Comparison of ENCODE assay signal across 16 cellular contexts in the genomic region with DNA sequence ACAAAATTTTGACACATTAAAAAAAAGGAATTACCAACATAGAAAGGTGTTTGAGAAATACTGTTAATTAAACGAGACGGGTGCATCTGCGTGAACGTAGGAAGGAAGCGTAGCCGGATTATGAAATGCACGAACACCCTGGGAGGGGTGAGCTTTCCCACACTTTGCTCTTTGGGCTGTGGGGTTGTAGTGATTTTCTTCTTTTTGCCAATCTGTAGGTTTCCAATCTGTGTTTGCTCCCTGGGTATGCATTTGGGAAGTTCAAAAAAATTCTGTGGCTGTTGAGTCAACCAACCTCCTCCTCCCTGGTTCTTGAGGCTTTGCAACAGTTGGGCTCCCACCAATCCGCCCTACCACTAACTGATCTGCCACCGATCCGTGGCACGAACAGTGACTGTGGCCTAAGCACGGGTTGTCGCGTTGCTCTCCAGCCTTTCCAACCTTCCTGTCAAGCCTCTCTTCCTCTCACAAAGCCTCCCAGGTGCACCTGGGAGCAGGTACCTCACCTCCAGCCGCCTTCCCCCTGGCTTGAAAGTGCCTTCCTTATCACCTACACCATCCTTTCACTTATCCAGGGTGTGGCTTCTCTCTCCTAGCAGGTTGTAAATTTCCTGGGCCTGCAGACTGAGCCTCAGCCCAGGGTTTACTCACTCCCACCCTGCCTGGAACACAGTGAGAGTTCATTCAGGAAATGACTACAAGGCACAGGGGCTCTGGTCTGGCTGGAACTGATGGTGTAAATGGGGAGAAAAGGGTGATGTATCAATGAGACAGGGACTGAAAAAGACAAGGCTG. TPM values are rescaled to one million over a fixed set of nuclear protein-coding genes. Genes with fewer than 3 reads are reported as not detected.
A peak's percentile ranks its signal among the peaks of the same experiment; 100 is the strongest.
DNase-seq lines count a peak whose midpoint lies in the region; ATAC-seq and TF ChIP-seq lines count a peak whose summit lies in the region.
"Had no signal": no experiment of that assay in that cellular context is flagged by ENCODE, and none has a peak within 500 bp of the region (broad histone marks: within the 10 kb centered on the region; RNA-seq: fewer than 3 reads in every experiment).

No MANE protein-coding gene starts in this region.

- H3K36me3 ChIP-seq in smooth muscle cell (ENCODE audit: low read depth) = no peaks in the 10 kb centered on the region
- H3K36me3 ChIP-seq: HAP-1, Peyer's patch had no signal

- no peak overlapping the region for H3K4me2 ChIP-seq in smooth muscle cell

- H3K4me3 ChIP-seq in HL-60 (replicated peaks; ENCODE audit: insufficient read depth, low read length) (no peak overlapping the region), smooth muscle cell (no peak overlapping the region)
- H3K4me3 ChIP-seq: BLaER1 treated with 17β-estradiol and CSF1 and Interleukin-3, amounts not matched to agents 10 nM and 100 nM; HAP-1; Peyer's patch had no signal

- H3K9ac ChIP-seq in smooth muscle cell (ENCODE audit: low read depth) = no peak overlapping the region
- H3K9ac ChIP-seq: BLaER1 treated with 17β-estradiol and CSF1 and Interleukin-3, amounts not matched to agents 10 nM and 100 nM had no signal

- no peaks in the 10 kb centered on the region for H3F3A ChIP-seq in smooth muscle cell (ENCODE audit: low read depth)

- no peaks in the 10 kb centered on the region for H3K4me1 ChIP-seq in smooth muscle cell (ENCODE audit: low read depth)
- H3K4me1 ChIP-seq: HAP-1, Peyer's patch had no signal

- CTCF ChIA-PET in RWPE1 (lab: Yijun Ruan, JAX) = no interaction called here

- TF ChIP-seq CTCF in HL-60 (IDR thresholded peaks at IDR 0.05; ENCODE audit: insufficient read depth, low read length) = no peak
- TF ChIP-seq CTCF in RWPE1 (conservative IDR thresholded peaks at IDR 0.05; ENCODE audit: low read depth) = no peak
- TF ChIP-seq CTCF in smooth muscle cell (IDR thresholded peaks at IDR 0.05; ENCODE audit: borderline replicate concordance, insufficient read depth, poor library complexity, severe bottlenecking) = no peak

- H2AFZ ChIP-seq in smooth muscle cell (ENCODE audit: low read depth) = no peak overlapping the region

- no peaks in the 10 kb centered on the region for H4K20me1 ChIP-seq in smooth muscle cell (ENCODE audit: low read depth)
- H4K20me1 ChIP-seq: BLaER1 treated with 17β-estradiol and CSF1 and Interleukin-3, amounts not matched to agents 10 nM and 100 nM had no signal

- peak; percentile 13 to 14 for DNase-seq in HL-60 (ENCODE audit: low read depth in 1 of 2, low spot score in 1 of 2)
- DNase-seq in RWPE1 (ENCODE audit: low spot score) = no peak
- peak in 1 of 2 donors; percentile 41 for DNase-seq in left colon
- no peak for DNase-seq in smooth muscle cell (lab: John Stamatoyannopoulos, UW; ENCODE audit: unreplicated experiment)
- DNase-seq in DMS79 treated with DMSO at 0.1 percent for 48 hours (lab: John Stamatoyannopoulos, UW) = no peak
- DNase-seq in GDM1 (lab: John Stamatoyannopoulos, UW) = no peak
- DNase-seq: DMS153, IMR-90, NCI-H1105, NCI-H1694 treated with DMSO at 0.1 percent for 48 hours, NCI-H446, Peyer's patch, SIG-M5 had no signal

- H3K27me3 ChIP-seq in HL-60 (ENCODE audit: insufficient read depth, poor library complexity, severe bottlenecking) (no peaks in the 10 kb centered on the region), smooth muscle cell (ENCODE audit: low read depth) (no peaks in the 10 kb centered on the region)
- H3K27me3 ChIP-seq: BLaER1 treated with 17β-estradiol and CSF1 and Interleukin-3, amounts not matched to agents 10 nM and 100 nM; Peyer's patch had no signal

- no peaks in the 10 kb centered on the region for H3K9me3 ChIP-seq in smooth muscle cell (replicated peaks; ENCODE audit: low read depth)
- H3K9me3 ChIP-seq: BLaER1 treated with 17β-estradiol and CSF1 and Interleukin-3, amounts not matched to agents 10 nM and 100 nM; HAP-1; Peyer's patch had no signal

- H3K79me2 ChIP-seq in smooth muscle cell (ENCODE audit: low read depth) = no peaks in the 10 kb centered on the region

- ATAC-seq in left colon = peak; percentile 98

- WGBS in smooth muscle cell (ENCODE audit: low lambda C conversion rate) = 92% methylated on average over 15 of the region's 15 CpGs

- POLR2A ChIA-PET in RWPE1 (lab: Yijun Ruan, JAX; ENCODE audit: low non-redundant PET) = no interaction called here

- H3K27ac ChIP-seq in HL-60 (replicated peaks) (no peak overlapping the region), RWPE1 (peak overlapping the region; percentile 94), temporal lobe (ENCODE audit: low read depth, low read length) (peak overlapping the region; percentile 5), smooth muscle cell (ENCODE audit: low read depth) (no peak overlapping the region)
- H3K27ac ChIP-seq: BLaER1 treated with 17β-estradiol and CSF1 and Interleukin-3, amounts not matched to agents 10 nM and 100 nM; Peyer's patch had no signal

- intact Hi-C loops in left colon (cut with DNase I, micrococcal nuclease) = no loop called here

RNA-seq across cellular contexts. Expression of a gene that starts 16.6 kb away (rescaled TPM):
- total RNA-seq in left colon (under 1 TPM; 0.15 to 0.36 TPM), temporal lobe (18.2 TPM), smooth muscle cell (not detected in 2 replicates)
- not detected in 2 replicates for polyA plus RNA-seq in smooth muscle cell
- total RNA-seq: Peyer's patch had no signal

RNA-seq across cellular contexts. Expression of a gene that starts 21.4 kb away (rescaled TPM):
- total RNA-seq in left colon (10 to 100 TPM; 31.2 to 35.1 TPM), temporal lobe (23.1 TPM), smooth muscle cell (15.9 and 18.1 TPM in 2 replicates)
- polyA plus RNA-seq in smooth muscle cell = 33.6 and 46.6 TPM in 2 replicates

RNA-seq across cellular contexts. Expression of a gene that starts 33.3 kb away (rescaled TPM):
- total RNA-seq in left colon (10 to 100 TPM; 39.2 to 39.7 TPM), temporal lobe (8.4 TPM), smooth muscle cell (42.6 and 46.7 TPM in 2 replicates)
- 47.6 and 59.5 TPM in 2 replicates for polyA plus RNA-seq in smooth muscle cell

RNA-seq across cellular contexts. Expression of a gene that starts 46.4 kb away (rescaled TPM):
- total RNA-seq in left colon (10 to 100 TPM in 1 of 2 donors, 1 to 10 TPM in 1; 4.8 to 12.8 TPM), temporal lobe (2.5 TPM), smooth muscle cell (2.6 and 2.9 TPM in 2 replicates)
- polyA plus RNA-seq in smooth muscle cell = 3.5 and 5.2 TPM in 2 replicates

Comparison
In these comparisons a context has a peak if more than half of its experiments do, and no peak if none do; other contexts are left out.
1. DNase-seq: peak in HL-60 (2 of 2); none in RWPE1 (single experiment), smooth muscle cell (single experiment), DMS79 treated with DMSO at 0.1 percent for 48 hours (single experiment) and GDM1 (single experiment).
2. H3K27ac ChIP-seq: peak in RWPE1 (single experiment) and temporal lobe (single experiment); none in HL-60 (single experiment) and smooth muscle cell (single experiment).
3. RNA of a gene that starts 16.6 kb away (total RNA-seq): 18.2 TPM in temporal lobe (single experiment); 0.15 to 0.36 TPM in left colon and not detected in smooth muscle cell; every median in the first group is over 10 times any median in the second.